In the genomic region with DNA sequence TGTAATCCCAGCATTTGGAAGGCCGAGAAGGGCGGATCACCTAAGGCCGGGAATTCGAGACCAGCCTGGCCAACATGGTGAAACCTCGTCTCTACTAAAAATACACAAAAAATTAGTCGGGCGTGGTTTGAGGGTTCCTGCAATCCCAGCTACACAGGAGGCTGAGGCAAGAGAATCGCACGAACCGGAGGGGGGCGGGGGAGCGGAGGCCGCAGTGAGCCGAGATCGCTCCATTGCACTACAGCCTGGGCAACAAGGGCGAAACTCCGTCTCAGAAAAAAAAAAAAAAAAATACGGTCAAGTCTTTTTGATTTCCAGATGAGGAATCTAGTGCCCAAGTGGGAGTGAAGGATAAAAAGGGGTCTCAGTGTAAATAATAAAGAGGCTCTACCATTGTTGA, we compare ENCODE assay signal across 7 cellular contexts.
"Had no signal": no experiment of that assay in that cellular context is flagged by ENCODE, and none has a peak within 500 bp of the region (broad histone marks: within the 10 kb centered on the region; RNA-seq: fewer than 3 reads in every experiment).

No MANE protein-coding gene starts in this region.

- FAIRE-seq: HepG2, HTR-8/SVneo, K562 had no signal

- H3K27ac ChIP-seq: HL-60 had no signal

- DNase-seq: IMR-90, KBM-7, KG1 had no signal

- ATAC-seq: HepG2, K562 had no signal

- H3K4me3 ChIP-seq: K562 had no signal
